8 cellular contexts compared by ENCODE assay signal in genomic region chr1:167221804-167222610, GRCh38. TPM values are rescaled to one million over a fixed set of nuclear protein-coding genes. Genes with fewer than 3 reads are reported as not detected.
DNase-seq lines count a peak whose midpoint lies in the region; ATAC-seq, FAIRE-seq and TF ChIP-seq lines count a peak whose summit lies in the region.

No MANE protein-coding gene starts in this region.

- H3K4me3 ChIP-seq in adrenal gland (peak overlapping the region in 3 of 4 donors; percentile 40 to 93 (median 53)), psoas muscle (peak overlapping the region; percentile 87)

- H3K27ac Mint-ChIP-seq in HFFc6 (peak overlapping the region; percentile 94), T-cell (peak overlapping the region; percentile 98 to 99)

- intact Hi-C loops in adrenal gland (cut with DNase I) (no loop called here), left ventricle myocardium superior (cut with micrococcal nuclease) (no loop called here), psoas muscle (cut with DNase I) (no loop called here)

- peak; percentile 64 to 92 for TF ChIP-seq POLR2A in adrenal gland (IDR thresholded peaks at IDR 0.05)

- H3K4me3 Mint-ChIP-seq in HFFc6: peak overlapping the region; percentile 93
- peak overlapping the region; percentile 93 to 98 (median 94) for H3K4me3 Mint-ChIP-seq in T-cell

- CTCF ChIA-PET in T-cell (lab: Charles Lee): interaction anchor here (0.6 to 1.1 kb wide), 5 partner anchors 10 to 331 kb away, joined by 3 to 4 read pairs (median 3); partner anchors contain the start of genes CREG1 (in 1 of the 2) and GPA33 (in 1 of the 2)

- no peak for FAIRE-seq in urothelium cell line (lab: Jason Lieb, UNC)

- H3K4me1 ChIP-seq in adrenal gland (replicated peaks in 1 of 2): peaks cover 14 to 50% of the 10 kb centered on the region in 2 donors
- H3K4me1 ChIP-seq in psoas muscle: peaks cover 37% of the 10 kb centered on the region

- H3K9me3 ChIP-seq in adrenal gland (replicated peaks in 1 of 3) (no peaks in the 10 kb centered on the region), psoas muscle (no peaks in the 10 kb centered on the region)

- peaks cover 49% of the 10 kb centered on the region for H3K4me1 Mint-ChIP-seq in HFFc6 (ENCODE audit: low read depth)
- H3K4me1 Mint-ChIP-seq in T-cell: peaks cover 46 to 52% (median 46%) of the 10 kb centered on the region in 3 donors

- H3K36me3 ChIP-seq in adrenal gland (replicated peaks in 1 of 2) (no peaks in the 10 kb centered on the region), psoas muscle (ENCODE audit: insufficient read depth in 1 of 2, low read depth in 1 of 2) (no peaks in the 10 kb centered on the region)

- no peaks in the 10 kb centered on the region for H3K9me3 Mint-ChIP-seq in HFFc6
- peaks cover 0 to under 1% (median 0%) of the 10 kb centered on the region in 3 donors for H3K9me3 Mint-ChIP-seq in T-cell

- H3K27ac ChIP-seq in adrenal gland (peak overlapping the region; percentile 91 to 97 (median 96)), psoas muscle (peak overlapping the region; percentile 97)

- WGBS in adrenal gland, 4 donors: 0 to 1% (median 0%) methylated on average over 16 to 46 of the region's 46 CpGs
- WGBS in psoas muscle, 3 donors: 0% methylated on average over 28 to 46 of the region's 46 CpGs

- ATAC-seq in T-cell (replicated peaks in 1 of 4) (peak; percentile 16 to 44 (median 20)), left ventricle myocardium superior (peak; percentile 58), psoas muscle (peak; percentile 57 to 70 (median 65))

- H3K36me3 Mint-ChIP-seq in HFFc6 (ENCODE audit: low read depth) (no peaks in the 10 kb centered on the region), T-cell (peaks cover 3% of the 10 kb centered on the region)

- H3K27me3 ChIP-seq in adrenal gland: no peaks in the 10 kb centered on the region
- H3K27me3 ChIP-seq in psoas muscle (ENCODE audit: insufficient read depth in 3 of 3, low read length in 2 of 3): no peaks in the 10 kb centered on the region

- DNase-seq in GM10266 (ENCODE audit: extremely low spot score): peak; percentile 72
- DNase-seq in HFFc6: peak; percentile 57
- DNase-seq in NCI-H1048 (lab: John Stamatoyannopoulos, UW): peak; percentile 87
- DNase-seq in T-cell: peak; percentile 31 to 70 (median 53)
- peak; percentile 69 to 91 (median 73) for DNase-seq in adrenal gland
- peak; percentile 71 for DNase-seq in left ventricle myocardium superior
- DNase-seq in psoas muscle: peak; percentile 65 to 79
- peak; percentile 42 for DNase-seq in urothelium cell line (ENCODE audit: low spot score)

- TF ChIP-seq CTCF in GM10266 (IDR thresholded peaks at IDR 0.05; ENCODE audit: control insufficient read depth, insufficient read depth, low read depth, missing control alignments) (no peak), HFFc6 (IDR thresholded peaks at IDR 0.05) (peak; percentile 22; the same call in 1 of the 2 replicates), adrenal gland (IDR thresholded peaks at IDR 0.05) (peak in 1 of 6 experiments; percentile 6), psoas muscle (IDR thresholded peaks at IDR 0.05) (no peak)

- POLR2A ChIA-PET in T-cell (lab: Charles Lee): interaction anchor here (0.6 kb wide), 3 partner anchors 53 to 492 kb away, joined by 5 to 13 read pairs (median 9); no protein-coding TSS in a partner anchor

- no peaks in the 10 kb centered on the region for H3K27me3 Mint-ChIP-seq in HFFc6 (ENCODE audit: insufficient read depth)
- H3K27me3 Mint-ChIP-seq in T-cell: no peaks in the 10 kb centered on the region

RNA-seq across cellular contexts. Expression of gene POU2F1, which starts 1.3 kb away (rescaled TPM):
- total RNA-seq in HFFc6 (2021; fragmentation: NEBNext Ultra II Directional; extraction: Animal tissue kit (Norgen Biotek cat#: 25700)): 1 to 10 TPM; 3.4 to 6.6 (median 4.4) TPM
- 10 to 100 TPM; 15.1 to 34.5 (median 22.6) TPM for total RNA-seq in T-cell
- 10 to 100 TPM in 7 of 8 donors, 1 to 10 TPM in 1; 6.9 to 52.5 (median 15.0) TPM for total RNA-seq in adrenal gland
- polyA plus RNA-seq in adrenal gland: 1 to 10 TPM; 3.2 to 4.9 (median 3.7) TPM
- total RNA-seq in left ventricle myocardium superior: 5.9 TPM
- total RNA-seq in psoas muscle: 1 to 10 TPM; 6.3 to 9.0 (median 6.6) TPM
- 1 to 10 TPM in 2 of 3 donors, under 1 TPM in 1; 0.83 to 3.5 (median 1.3) TPM for polyA plus RNA-seq in psoas muscle

Comparison
In these comparisons a context has a peak if more than half of its experiments do, and no peak if none do; other contexts are left out.
1. Peak in every context shown above with its lines: DNase-seq, ATAC-seq, H3K4me3 ChIP-seq and H3K27ac ChIP-seq.